1 cellular context compared by ENCODE assay signal in the genomic region with DNA sequence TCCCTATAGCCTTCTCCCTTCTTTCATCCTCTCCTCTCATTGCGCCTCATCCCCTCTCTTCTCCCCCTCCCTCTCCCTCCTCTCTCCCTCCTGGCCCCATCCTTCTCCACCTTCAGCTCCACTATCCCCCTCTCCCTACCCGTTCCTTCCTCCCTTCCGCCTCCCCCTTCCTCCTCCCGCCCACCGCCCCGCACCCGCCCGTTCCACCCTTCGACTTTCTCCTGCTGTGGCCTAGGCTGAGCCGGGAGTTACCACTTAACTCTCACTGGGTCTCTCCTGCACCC.
TF ChIP-seq lines count a peak whose summit lies in the region.

No MANE protein-coding gene starts in this region.

TF ChIP-seq in HEK293, 187 proteins besides CTCF, POLR2A, EP300 and RAD21 (continued from another document):
- TF ChIP-seq, protein P1, sequence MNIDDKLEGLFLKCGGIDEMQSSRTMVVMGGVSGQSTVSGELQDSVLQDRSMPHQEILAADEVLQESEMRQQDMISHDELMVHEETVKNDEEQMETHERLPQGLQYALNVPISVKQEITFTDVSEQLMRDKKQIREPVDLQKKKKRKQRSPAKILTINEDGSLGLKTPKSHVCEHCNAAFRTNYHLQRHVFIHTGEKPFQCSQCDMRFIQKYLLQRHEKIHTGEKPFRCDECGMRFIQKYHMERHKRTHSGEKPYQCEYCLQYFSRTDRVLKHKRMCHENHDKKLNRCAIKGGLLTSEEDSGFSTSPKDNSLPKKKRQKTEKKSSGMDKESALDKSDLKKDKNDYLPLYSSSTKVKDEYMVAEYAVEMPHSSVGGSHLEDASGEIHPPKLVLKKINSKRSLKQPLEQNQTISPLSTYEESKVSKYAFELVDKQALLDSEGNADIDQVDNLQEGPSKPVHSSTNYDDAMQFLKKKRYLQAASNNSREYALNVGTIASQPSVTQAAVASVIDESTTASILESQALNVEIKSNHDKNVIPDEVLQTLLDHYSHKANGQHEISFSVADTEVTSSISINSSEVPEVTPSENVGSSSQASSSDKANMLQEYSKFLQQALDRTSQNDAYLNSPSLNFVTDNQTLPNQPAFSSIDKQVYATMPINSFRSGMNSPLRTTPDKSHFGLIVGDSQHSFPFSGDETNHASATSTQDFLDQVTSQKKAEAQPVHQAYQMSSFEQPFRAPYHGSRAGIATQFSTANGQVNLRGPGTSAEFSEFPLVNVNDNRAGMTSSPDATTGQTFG (tag by site-specific recombination; IDR thresholded peaks at IDR 0.05; ENCODE audit: borderline replicate concordance): no peak
- TF ChIP-seq, protein P2, sequence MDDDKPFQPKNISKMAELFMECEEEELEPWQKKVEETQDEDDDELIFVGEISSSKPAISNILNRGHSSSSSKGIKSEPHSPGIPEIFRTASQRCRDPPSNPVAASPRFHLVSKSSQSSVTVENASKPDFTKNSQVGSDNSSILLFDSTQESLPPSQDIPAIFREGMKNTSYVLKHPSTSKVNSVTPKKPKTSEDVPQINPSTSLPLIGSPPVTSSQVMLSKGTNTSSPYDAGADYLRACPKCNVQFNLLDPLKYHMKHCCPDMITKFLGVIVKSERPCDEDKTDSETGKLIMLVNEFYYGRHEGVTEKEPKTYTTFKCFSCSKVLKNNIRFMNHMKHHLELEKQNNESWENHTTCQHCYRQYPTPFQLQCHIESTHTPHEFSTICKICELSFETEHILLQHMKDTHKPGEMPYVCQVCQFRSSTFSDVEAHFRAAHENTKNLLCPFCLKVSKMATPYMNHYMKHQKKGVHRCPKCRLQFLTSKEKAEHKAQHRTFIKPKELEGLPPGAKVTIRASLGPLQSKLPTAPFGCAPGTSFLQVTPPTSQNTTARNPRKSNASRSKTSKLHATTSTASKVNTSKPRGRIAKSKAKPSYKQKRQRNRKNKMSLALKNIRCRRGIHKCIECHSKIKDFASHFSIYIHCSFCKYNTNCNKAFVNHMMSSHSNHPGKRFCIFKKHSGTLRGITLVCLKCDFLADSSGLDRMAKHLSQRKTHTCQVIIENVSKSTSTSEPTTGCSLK (tag by site-specific recombination; IDR thresholded peaks at IDR 0.05): no peak
- TF ChIP-seq, protein P3, sequence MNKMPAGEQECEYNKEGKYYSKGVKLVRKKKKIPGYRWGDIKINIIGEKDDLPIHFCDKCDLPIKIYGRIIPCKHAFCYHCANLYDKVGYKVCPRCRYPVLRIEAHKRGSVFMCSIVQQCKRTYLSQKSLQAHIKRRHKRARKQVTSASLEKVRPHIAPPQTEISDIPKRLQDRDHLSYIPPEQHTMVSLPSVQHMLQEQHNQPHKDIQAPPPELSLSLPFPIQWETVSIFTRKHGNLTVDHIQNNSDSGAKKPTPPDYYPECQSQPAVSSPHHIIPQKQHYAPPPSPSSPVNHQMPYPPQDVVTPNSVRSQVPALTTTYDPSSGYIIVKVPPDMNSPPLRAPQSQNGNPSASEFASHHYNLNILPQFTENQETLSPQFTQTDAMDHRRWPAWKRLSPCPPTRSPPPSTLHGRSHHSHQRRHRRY (tag by site-specific recombination; IDR thresholded peaks at IDR 0.05): no peak
- TF ChIP-seq ZFP3 (tag by site-specific recombination; IDR thresholded peaks at IDR 0.05; ENCODE audit: low read depth): no peak
- TF ChIP-seq ZNF777 (tag by site-specific recombination; IDR thresholded peaks at IDR 0.05; ENCODE audit: borderline replicate concordance): no peak
- TF ChIP-seq, protein P4, sequence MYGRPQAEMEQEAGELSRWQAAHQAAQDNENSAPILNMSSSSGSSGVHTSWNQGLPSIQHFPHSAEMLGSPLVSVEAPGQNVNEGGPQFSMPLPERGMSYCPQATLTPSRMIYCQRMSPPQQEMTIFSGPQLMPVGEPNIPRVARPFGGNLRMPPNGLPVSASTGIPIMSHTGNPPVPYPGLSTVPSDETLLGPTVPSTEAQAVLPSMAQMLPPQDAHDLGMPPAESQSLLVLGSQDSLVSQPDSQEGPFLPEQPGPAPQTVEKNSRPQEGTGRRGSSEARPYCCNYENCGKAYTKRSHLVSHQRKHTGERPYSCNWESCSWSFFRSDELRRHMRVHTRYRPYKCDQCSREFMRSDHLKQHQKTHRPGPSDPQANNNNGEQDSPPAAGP (tag by site-specific recombination; IDR thresholded peaks at IDR 0.05): peak; percentile 53; the same call in 1 of the 2 replicates
- TF ChIP-seq ZNF426 (tag by site-specific recombination; IDR thresholded peaks at IDR 0.05): no peak
- no peak for TF ChIP-seq ZNF626 (tag by site-specific recombination; IDR thresholded peaks at IDR 0.05)
- TF ChIP-seq ZSCAN30 (tag by site-specific recombination; IDR thresholded peaks at IDR 0.05): no peak
- TF ChIP-seq FEZF1 (tag by site-specific recombination; IDR thresholded peaks at IDR 0.05): no peak
